ENCODE assay signal across 20 cellular contexts in genomic region chr3:49489247-49489646, GRCh38.
"Had no signal": no experiment of that assay in that cellular context is flagged by ENCODE, and none has a peak within 500 bp of the region (broad histone marks: within the 10 kb centered on the region; RNA-seq: fewer than 3 reads in every experiment).

No MANE protein-coding gene starts in this region.

- DNase-seq: activated CD4-positive, alpha-beta T cell treated with anti-CD3 and anti-CD28 coated beads for 1 hour; activated CD4-positive, alpha-beta T cell treated with anti-CD3 and anti-CD28 coated beads, Interleukin-2, amount 50 U/mL, for 4 hours; activated CD8-positive, alpha-beta memory T cell treated with anti-CD3 and anti-CD28 coated beads, Interleukin-2, amount 50 U/mL, for 48 hours; activated naive CD4-positive, alpha-beta T cell treated with Interleukin-2 at 50 U/mL for 16 hours; activated naive CD8-positive, alpha-beta T cell treated with anti-CD3 and anti-CD28 coated beads for 36 hours; activated T-cell treated with anti-CD3 and anti-CD28 coated beads, Interleukin-2, amount 50 U/mL, for 48 hours; cerebellar nuclear complex; kidney; naive B cell; stimulated activated CD4-positive, alpha-beta T cell treated with anti-CD3 and anti-CD28 coated beads, Interleukin-4, amount 100 ng/mL, for 24 hours; transverse colon; uterus had no signal

- H3K27me3 Mint-ChIP-seq: activated naive CD8-positive, alpha-beta T cell treated with anti-CD3 and anti-CD28 coated beads for 36 hours; naive B cell; stimulated activated naive CD8-positive, alpha-beta T cell treated with anti-CD3 and anti-CD28 coated beads, Interleukin-15, Interleukin-2, amounts not matched to agents 100 ng/mL and 50 ng/mL, for 24 hours had no signal

- H3K27ac Mint-ChIP-seq: activated naive CD8-positive, alpha-beta T cell treated with anti-CD3 and anti-CD28 coated beads for 36 hours; neural progenitor cell; T-helper 2 cell treated with Interferon-gamma antibody and Interleukin-4, amounts not matched to agents 5 μg/mL and 100 μg/mL, for 36 hours had no signal

- H3K4me2 ChIP-seq: neural progenitor cell had no signal

- H3K9me3 ChIP-seq: transverse colon, uterus had no signal

- H3K27ac ChIP-seq: neural progenitor cell, parathyroid adenoma, transverse colon, uterus, WERI-Rb-1 had no signal

- H3K4me3 ChIP-seq: lung, neural progenitor cell, transverse colon, uterus had no signal

- H3K9me3 Mint-ChIP-seq: activated naive CD8-positive, alpha-beta T cell treated with anti-CD3 and anti-CD28 coated beads for 36 hours; naive B cell; neural progenitor cell; stimulated activated naive CD8-positive, alpha-beta T cell treated with anti-CD3 and anti-CD28 coated beads, Interleukin-15, Interleukin-2, amounts not matched to agents 100 ng/mL and 50 ng/mL, for 24 hours; T-helper 2 cell treated with Interferon-gamma antibody and Interleukin-4, amounts not matched to agents 5 μg/mL and 100 μg/mL, for 36 hours had no signal

- H3K4me3 Mint-ChIP-seq: activated naive CD8-positive, alpha-beta T cell treated with anti-CD3 and anti-CD28 coated beads for 36 hours; naive B cell; neural progenitor cell; stimulated activated naive CD8-positive, alpha-beta T cell treated with anti-CD3 and anti-CD28 coated beads, Interleukin-15, Interleukin-2, amounts not matched to agents 100 ng/mL and 50 ng/mL, for 24 hours; T-helper 2 cell treated with Interferon-gamma antibody and Interleukin-4, amounts not matched to agents 5 μg/mL and 100 μg/mL, for 36 hours had no signal

- H3K36me3 ChIP-seq: neural progenitor cell, uterus, WERI-Rb-1 had no signal

- ATAC-seq: left lobe of liver, SK-N-SH treated with all-trans-retinoic acid at 6 μM for 48 hours had no signal

- H3K27me3 ChIP-seq: neural progenitor cell, transverse colon, uterus had no signal

- H3K9ac ChIP-seq: neural progenitor cell, parathyroid adenoma had no signal

- H2AFZ ChIP-seq: neural progenitor cell, parathyroid adenoma had no signal
